1 cellular context compared by ENCODE assay signal in the genomic region with DNA sequence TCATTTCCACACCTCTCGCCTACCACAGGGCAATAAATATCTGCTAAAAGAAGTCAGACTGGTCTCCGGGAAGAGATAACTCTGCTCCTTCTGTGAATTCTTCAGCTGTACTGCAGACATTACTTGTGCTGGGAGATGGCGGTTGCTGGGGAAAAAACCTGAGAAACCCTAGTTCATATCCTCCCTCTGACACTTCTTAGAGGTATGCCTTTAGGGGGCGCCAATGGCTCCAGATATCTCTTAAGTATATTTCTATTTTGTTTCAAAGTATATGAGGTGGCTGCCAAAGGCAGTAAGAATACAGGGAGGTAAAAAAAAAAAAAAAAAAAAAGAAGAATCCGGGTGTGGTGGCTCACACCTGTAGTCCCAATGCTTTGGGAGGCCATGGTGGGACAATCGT.
TF ChIP-seq lines count a peak whose summit lies in the region.

No MANE protein-coding gene starts in this region.

TF ChIP-seq in K562, 482 proteins besides CTCF, POLR2A, EP300 and RAD21 (continued from another document):
- TF ChIP-seq, protein P1, sequence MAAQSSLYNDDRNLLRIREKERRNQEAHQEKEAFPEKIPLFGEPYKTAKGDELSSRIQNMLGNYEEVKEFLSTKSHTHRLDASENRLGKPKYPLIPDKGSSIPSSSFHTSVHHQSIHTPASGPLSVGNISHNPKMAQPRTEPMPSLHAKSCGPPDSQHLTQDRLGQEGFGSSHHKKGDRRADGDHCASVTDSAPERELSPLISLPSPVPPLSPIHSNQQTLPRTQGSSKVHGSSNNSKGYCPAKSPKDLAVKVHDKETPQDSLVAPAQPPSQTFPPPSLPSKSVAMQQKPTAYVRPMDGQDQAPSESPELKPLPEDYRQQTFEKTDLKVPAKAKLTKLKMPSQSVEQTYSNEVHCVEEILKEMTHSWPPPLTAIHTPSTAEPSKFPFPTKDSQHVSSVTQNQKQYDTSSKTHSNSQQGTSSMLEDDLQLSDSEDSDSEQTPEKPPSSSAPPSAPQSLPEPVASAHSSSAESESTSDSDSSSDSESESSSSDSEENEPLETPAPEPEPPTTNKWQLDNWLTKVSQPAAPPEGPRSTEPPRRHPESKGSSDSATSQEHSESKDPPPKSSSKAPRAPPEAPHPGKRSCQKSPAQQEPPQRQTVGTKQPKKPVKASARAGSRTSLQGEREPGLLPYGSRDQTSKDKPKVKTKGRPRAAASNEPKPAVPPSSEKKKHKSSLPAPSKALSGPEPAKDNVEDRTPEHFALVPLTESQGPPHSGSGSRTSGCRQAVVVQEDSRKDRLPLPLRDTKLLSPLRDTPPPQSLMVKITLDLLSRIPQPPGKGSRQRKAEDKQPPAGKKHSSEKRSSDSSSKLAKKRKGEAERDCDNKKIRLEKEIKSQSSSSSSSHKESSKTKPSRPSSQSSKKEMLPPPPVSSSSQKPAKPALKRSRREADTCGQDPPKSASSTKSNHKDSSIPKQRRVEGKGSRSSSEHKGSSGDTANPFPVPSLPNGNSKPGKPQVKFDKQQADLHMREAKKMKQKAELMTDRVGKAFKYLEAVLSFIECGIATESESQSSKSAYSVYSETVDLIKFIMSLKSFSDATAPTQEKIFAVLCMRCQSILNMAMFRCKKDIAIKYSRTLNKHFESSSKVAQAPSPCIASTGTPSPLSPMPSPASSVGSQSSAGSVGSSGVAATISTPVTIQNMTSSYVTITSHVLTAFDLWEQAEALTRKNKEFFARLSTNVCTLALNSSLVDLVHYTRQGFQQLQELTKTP (IDR thresholded peaks at IDR 0.05; ENCODE audit: low read depth in 1 of 2, partially characterized antibody in 2 of 2): no peak
- TF ChIP-seq CBX3 (IDR thresholded peaks at IDR 0.05; ENCODE audit: borderline replicate concordance in 1 of 2, low read length in 2 of 2): no peak
- TF ChIP-seq RBM17 (IDR thresholded peaks at IDR 0.05; ENCODE audit: borderline replicate concordance, low read depth, low read length): no peak
- no peak for TF ChIP-seq NR2C2 (CRISPR knock-in tag; IDR thresholded peaks at IDR 0.05)
- no peak for TF ChIP-seq NR2C2 (tag; IDR thresholded peaks at IDR 0.05)
- no peak for TF ChIP-seq RHOXF2B (CRISPR knock-in tag; conservative IDR thresholded peaks at IDR 0.05)
- no peak for TF ChIP-seq ZEB2 (IDR thresholded peaks at IDR 0.05)
- no peak for TF ChIP-seq RCOR1 (IDR thresholded peaks at IDR 0.05; ENCODE audit: borderline replicate concordance in 1 of 2, low read depth in 2 of 2, low read length in 2 of 2)
